7 cellular contexts compared by ENCODE assay signal in genomic region chr1:23216771-23217420, GRCh38. TPM values are rescaled to one million over a fixed set of nuclear protein-coding genes. Genes with fewer than 3 reads are reported as not detected.
DNase-seq lines count a peak whose midpoint lies in the region; ATAC-seq and TF ChIP-seq lines count a peak whose summit lies in the region.

No MANE protein-coding gene starts in this region.

- H3K27me3 ChIP-seq in mucosa of rectum (ENCODE audit: control insufficient read depth in 2 of 2, insufficient read depth in 2 of 2, low read length in 2 of 2) (peaks cover 24 to 26% of the 10 kb centered on the region in 2 donors), upper lobe of left lung (peaks cover 0 to 18% (median 12%) of the 10 kb centered on the region in 4 donors)

- no peak for TF ChIP-seq POLR2A in upper lobe of left lung (IDR thresholded peaks at IDR 0.05)

- TF ChIP-seq CTCF in GM13977 (IDR thresholded peaks at IDR 0.05; ENCODE audit: extremely low read depth, insufficient read depth, missing control alignments) (peak; percentile 62), choroid plexus epithelial cell (conservative IDR thresholded peaks at IDR 0.05; ENCODE audit: low read depth, low read length) (peak; percentile 48), upper lobe of left lung (IDR thresholded peaks at IDR 0.05) (peak; percentile 61 to 72 (median 68))

- DNase-seq in GM13977 (ENCODE audit: low spot score) (peak; percentile 74), SK-N-MC (ENCODE audit: low read depth, low spot score) (no peak), choroid plexus epithelial cell (ENCODE audit: low read depth) (no peak), upper lobe of left lung (peak in 1 of 2 donors; percentile 87), SHP77 (lab: John Stamatoyannopoulos, UW) (no peak)

- H3K9ac ChIP-seq in SK-N-MC (ENCODE audit: insufficient read length) (no peak overlapping the region), mucosa of rectum (ENCODE audit: low read depth in 1 of 2, low read length in 2 of 2) (no peak overlapping the region)

- H3K27ac ChIP-seq in SK-N-MC (no peak overlapping the region), mucosa of rectum (ENCODE audit: low read depth in 2 of 2, low read length in 2 of 2) (no peak overlapping the region), upper lobe of left lung (no peak overlapping the region)

- H3K4me3 ChIP-seq in SK-N-MC, result peak overlapping the region; percentile 75
- H3K4me3 ChIP-seq in choroid plexus epithelial cell (ENCODE audit: low read depth, low read length), result peak overlapping the region; percentile 24
- peak overlapping the region; percentile 20 to 50 for H3K4me3 ChIP-seq in mucosa of rectum (ENCODE audit: low read length in 2 of 2)
- peak overlapping the region; percentile 21 to 55 (median 51) for H3K4me3 ChIP-seq in upper lobe of left lung

- peak in 1 of 2 donors; percentile 40 for ATAC-seq in upper lobe of left lung (ENCODE audit: low FRiP score in 2 of 2)
- ATAC-seq in HG02973 (IDR thresholded peaks at IDR 0.05; ENCODE audit: unreplicated experiment), result no peak

- in situ Hi-C loops in GM13977 (cut with MboI; ENCODE audit: low pct_unique_long_range_greater_than_20kb, low sequenced_read_pairs, unreplicated experiment), result no loop called here

- H3K9me3 ChIP-seq in SK-N-MC (ENCODE audit: low read depth, low read length), result no peaks in the 10 kb centered on the region
- no peaks in the 10 kb centered on the region for H3K9me3 ChIP-seq in mucosa of rectum (ENCODE audit: control insufficient read depth in 2 of 2, low read length in 2 of 2)
- no peaks in the 10 kb centered on the region for H3K9me3 ChIP-seq in upper lobe of left lung

- WGBS in upper lobe of left lung, 2 donors, result 1 to 7% methylated on average over 3 to 18 of the region's 78 CpGs

- H3K4me1 ChIP-seq in mucosa of rectum (ENCODE audit: control insufficient read depth in 2 of 2, insufficient read depth in 2 of 2, low read length in 2 of 2), result peaks cover 0 to 3% of the 10 kb centered on the region in 2 donors
- peaks cover 9 to 17% (median 13%) of the 10 kb centered on the region in 4 donors for H3K4me1 ChIP-seq in upper lobe of left lung

- H3K36me3 ChIP-seq in SK-N-MC (ENCODE audit: insufficient read depth, low read length) (no peaks in the 10 kb centered on the region), mucosa of rectum (ENCODE audit: control insufficient read depth in 2 of 2, insufficient read depth in 2 of 2, low read length in 2 of 2) (no peaks in the 10 kb centered on the region), upper lobe of left lung (no peaks in the 10 kb centered on the region)

- no peak for TF ChIP-seq EP300 in upper lobe of left lung (IDR thresholded peaks at IDR 0.05)

RNA-seq across cellular contexts. Expression of gene HTR1D, which starts 0.4 kb away (rescaled TPM):
- total RNA-seq in upper lobe of left lung, result under 1 TPM in 3 of 6 donors, not detected in 3; 0.20 to 0.51 (median 0.46) TPM

RNA-seq across cellular contexts. Expression of gene LUZP1, which starts 48.2 kb away (rescaled TPM):
- 10 to 100 TPM; 12.6 to 33.0 (median 21.2) TPM for total RNA-seq in upper lobe of left lung

Comparison
In these comparisons a context has a peak if more than half of its experiments do, and no peak if none do; other contexts are left out.
1. H3K4me3 ChIP-seq: peak in every context shown above with its lines; median percentile 75 in SK-N-MC; 51 in upper lobe of left lung; 35 in mucosa of rectum; 24 in choroid plexus epithelial cell.